Comparison of ENCODE assay signal across 14 cellular contexts in genomic region chr1:25688390-25689119, GRCh38.
DNase-seq lines count a peak whose midpoint lies in the region; ATAC-seq and TF ChIP-seq lines count a peak whose summit lies in the region.
"Had no signal": no experiment of that assay in that cellular context is flagged by ENCODE, and none has a peak within 500 bp of the region (broad histone marks: within the 10 kb centered on the region; RNA-seq: fewer than 3 reads in every experiment).

No MANE protein-coding gene starts in this region.

- H3K4me3 ChIP-seq in ascending aorta (no peak overlapping the region), thyroid gland (replicated peaks in 1 of 3) (no peak overlapping the region)

- H3K4me1 ChIP-seq in ascending aorta, result peaks cover 3 to 14% of the 10 kb centered on the region in 2 donors
- peaks cover 22 to 33% of the 10 kb centered on the region in 2 donors for H3K4me1 ChIP-seq in thyroid gland

- TF ChIP-seq CTCF in ascending aorta (IDR thresholded peaks at IDR 0.05) (no peak), thyroid gland (IDR thresholded peaks at IDR 0.05) (no peak)

- H3K9me3 ChIP-seq in ascending aorta (no peaks in the 10 kb centered on the region), thyroid gland (no peaks in the 10 kb centered on the region)

- H3K36me3 ChIP-seq in ascending aorta (no peaks in the 10 kb centered on the region), thyroid gland (no peaks in the 10 kb centered on the region)

- H3K27me3 ChIP-seq in ascending aorta (no peaks in the 10 kb centered on the region), thyroid gland (no peaks in the 10 kb centered on the region)

- no peak for TF ChIP-seq POLR2A in thyroid gland (IDR thresholded peaks at IDR 0.05)

- WGBS in thyroid gland, 2 donors, result 82 to 89% methylated on average over 9 of the region's 9 CpGs

- ATAC-seq in left ventricle myocardium superior, result peak; percentile 62
- ATAC-seq in HG03135 (IDR thresholded peaks at IDR 0.05; ENCODE audit: unreplicated experiment), result no peak
- ATAC-seq in GM19328 (IDR thresholded peaks at IDR 0.05; ENCODE audit: unreplicated experiment), result no peak

- DNase-seq in DMS 273 (lab: John Stamatoyannopoulos, UW; ENCODE audit: unreplicated experiment) (peak; percentile 34), DMS 273 treated with DMSO at 0.1 percent for 48 hours (lab: John Stamatoyannopoulos, UW) (no peak), ascending aorta (ENCODE audit: low spot score in 2 of 2) (peak in 1 of 2 donors; percentile 87), left ventricle myocardium superior (peak; percentile 54), thyroid gland (no peak), COR-L47 (lab: John Stamatoyannopoulos, UW) (no peak)
- DNase-seq: activated CD4-positive, alpha-beta T cell treated with anti-CD3 and anti-CD28 coated beads, Interleukin-2, amount 50 U/mL, for 4 hours; endodermal cell; immature natural killer cell; NCI-H748 treated with DMSO at 0.1 percent for 48 hours; stimulated activated CD4-positive, alpha-beta T cell treated with anti-CD3 and anti-CD28 coated beads, Interleukin-2, amount 100 ng/mL, for 48 hours had no signal

- H3K27ac ChIP-seq in ascending aorta (peak overlapping the region; percentile 71 to 81), thyroid gland (peak overlapping the region; percentile 3 to 41 (median 39))
- H3K27ac ChIP-seq: 22Rv1 had no signal

- intact Hi-C loops in ascending aorta (cut with DNase I), result no loop called here
- intact Hi-C loops in left ventricle myocardium superior (cut with micrococcal nuclease), result no loop called here
- intact Hi-C loops in thyroid gland (cut with DNase I), result no loop called here

Comparison
In these comparisons a context has a peak if more than half of its experiments do, and no peak if none do; other contexts are left out.
1. DNase-seq: peak in DMS 273 (single experiment) and left ventricle myocardium superior (single experiment); none in DMS 273 treated with DMSO at 0.1 percent for 48 hours (single experiment), thyroid gland (0 of 2) and COR-L47 (single experiment).